In genomic region chr9:133485531-133486260, GRCh38 we compare ENCODE assay signal across 1 cellular context.
TF ChIP-seq lines count a peak whose summit lies in the region.

No MANE protein-coding gene starts in this region.

TF ChIP-seq in K562, 482 proteins besides CTCF, POLR2A, EP300 and RAD21:
- TF ChIP-seq ZNF124 (CRISPR knock-in tag; IDR thresholded peaks at IDR 0.05) (no peak), NRF1 (conservative IDR thresholded peaks at IDR 0.05 in 1 of 2, IDR thresholded peaks at IDR 0.05 in 1 of 2) (peak; percentile 65 to 69), SMARCA5 (IDR thresholded peaks at IDR 0.05) (no peak), BCOR (IDR thresholded peaks at IDR 0.05) (no peak), NBN (IDR thresholded peaks at IDR 0.05; ENCODE audit: low read depth) (no peak), ZNF165 (CRISPR knock-in tag; IDR thresholded peaks at IDR 0.05; ENCODE audit: borderline replicate concordance) (no peak), GABPB1 (CRISPR knock-in tag; IDR thresholded peaks at IDR 0.05) (0 out of 2 replicates have a peak, but pooled peaks have one; percentile 36), RBM25 (IDR thresholded peaks at IDR 0.05; ENCODE audit: low read depth, low read length, severe bottlenecking) (no peak), JUNB (CRISPR knock-in tag; conservative IDR thresholded peaks at IDR 0.05) (no peak), POLR2H (tag; IDR thresholded peaks at IDR 0.05; ENCODE audit: low read depth) (no peak), ZHX1 (conservative IDR thresholded peaks at IDR 0.05; ENCODE audit: low read length) (no peak), MYBL2 (IDR thresholded peaks at IDR 0.05; ENCODE audit: low read depth) (no peak), MYBL2 (CRISPR knock-in tag; IDR thresholded peaks at IDR 0.05; ENCODE audit: borderline replicate concordance) (no peak), HMG20A (CRISPR knock-in tag; conservative IDR thresholded peaks at IDR 0.05) (no peak), SPI1 (IDR thresholded peaks at IDR 0.05; ENCODE audit: borderline replicate concordance, low read depth, low read length) (peak; percentile 62; the same call in 1 of the 2 replicates)
- TF ChIP-seq, protein P1, sequence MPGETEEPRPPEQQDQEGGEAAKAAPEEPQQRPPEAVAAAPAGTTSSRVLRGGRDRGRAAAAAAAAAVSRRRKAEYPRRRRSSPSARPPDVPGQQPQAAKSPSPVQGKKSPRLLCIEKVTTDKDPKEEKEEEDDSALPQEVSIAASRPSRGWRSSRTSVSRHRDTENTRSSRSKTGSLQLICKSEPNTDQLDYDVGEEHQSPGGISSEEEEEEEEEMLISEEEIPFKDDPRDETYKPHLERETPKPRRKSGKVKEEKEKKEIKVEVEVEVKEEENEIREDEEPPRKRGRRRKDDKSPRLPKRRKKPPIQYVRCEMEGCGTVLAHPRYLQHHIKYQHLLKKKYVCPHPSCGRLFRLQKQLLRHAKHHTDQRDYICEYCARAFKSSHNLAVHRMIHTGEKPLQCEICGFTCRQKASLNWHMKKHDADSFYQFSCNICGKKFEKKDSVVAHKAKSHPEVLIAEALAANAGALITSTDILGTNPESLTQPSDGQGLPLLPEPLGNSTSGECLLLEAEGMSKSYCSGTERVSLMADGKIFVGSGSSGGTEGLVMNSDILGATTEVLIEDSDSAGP (CRISPR knock-in tag; IDR thresholded peaks at IDR 0.05), result no peak
- TF ChIP-seq, protein P2, sequence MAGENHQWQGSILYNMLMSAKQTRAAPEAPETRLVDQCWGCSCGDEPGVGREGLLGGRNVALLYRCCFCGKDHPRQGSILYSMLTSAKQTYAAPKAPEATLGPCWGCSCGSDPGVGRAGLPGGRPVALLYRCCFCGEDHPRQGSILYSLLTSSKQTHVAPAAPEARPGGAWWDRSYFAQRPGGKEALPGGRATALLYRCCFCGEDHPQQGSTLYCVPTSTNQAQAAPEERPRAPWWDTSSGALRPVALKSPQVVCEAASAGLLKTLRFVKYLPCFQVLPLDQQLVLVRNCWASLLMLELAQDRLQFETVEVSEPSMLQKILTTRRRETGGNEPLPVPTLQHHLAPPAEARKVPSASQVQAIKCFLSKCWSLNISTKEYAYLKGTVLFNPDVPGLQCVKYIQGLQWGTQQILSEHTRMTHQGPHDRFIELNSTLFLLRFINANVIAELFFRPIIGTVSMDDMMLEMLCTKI (IDR thresholded peaks at IDR 0.05; ENCODE audit: partially characterized antibody), result no peak
- TF ChIP-seq, protein P3, sequence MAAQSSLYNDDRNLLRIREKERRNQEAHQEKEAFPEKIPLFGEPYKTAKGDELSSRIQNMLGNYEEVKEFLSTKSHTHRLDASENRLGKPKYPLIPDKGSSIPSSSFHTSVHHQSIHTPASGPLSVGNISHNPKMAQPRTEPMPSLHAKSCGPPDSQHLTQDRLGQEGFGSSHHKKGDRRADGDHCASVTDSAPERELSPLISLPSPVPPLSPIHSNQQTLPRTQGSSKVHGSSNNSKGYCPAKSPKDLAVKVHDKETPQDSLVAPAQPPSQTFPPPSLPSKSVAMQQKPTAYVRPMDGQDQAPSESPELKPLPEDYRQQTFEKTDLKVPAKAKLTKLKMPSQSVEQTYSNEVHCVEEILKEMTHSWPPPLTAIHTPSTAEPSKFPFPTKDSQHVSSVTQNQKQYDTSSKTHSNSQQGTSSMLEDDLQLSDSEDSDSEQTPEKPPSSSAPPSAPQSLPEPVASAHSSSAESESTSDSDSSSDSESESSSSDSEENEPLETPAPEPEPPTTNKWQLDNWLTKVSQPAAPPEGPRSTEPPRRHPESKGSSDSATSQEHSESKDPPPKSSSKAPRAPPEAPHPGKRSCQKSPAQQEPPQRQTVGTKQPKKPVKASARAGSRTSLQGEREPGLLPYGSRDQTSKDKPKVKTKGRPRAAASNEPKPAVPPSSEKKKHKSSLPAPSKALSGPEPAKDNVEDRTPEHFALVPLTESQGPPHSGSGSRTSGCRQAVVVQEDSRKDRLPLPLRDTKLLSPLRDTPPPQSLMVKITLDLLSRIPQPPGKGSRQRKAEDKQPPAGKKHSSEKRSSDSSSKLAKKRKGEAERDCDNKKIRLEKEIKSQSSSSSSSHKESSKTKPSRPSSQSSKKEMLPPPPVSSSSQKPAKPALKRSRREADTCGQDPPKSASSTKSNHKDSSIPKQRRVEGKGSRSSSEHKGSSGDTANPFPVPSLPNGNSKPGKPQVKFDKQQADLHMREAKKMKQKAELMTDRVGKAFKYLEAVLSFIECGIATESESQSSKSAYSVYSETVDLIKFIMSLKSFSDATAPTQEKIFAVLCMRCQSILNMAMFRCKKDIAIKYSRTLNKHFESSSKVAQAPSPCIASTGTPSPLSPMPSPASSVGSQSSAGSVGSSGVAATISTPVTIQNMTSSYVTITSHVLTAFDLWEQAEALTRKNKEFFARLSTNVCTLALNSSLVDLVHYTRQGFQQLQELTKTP (IDR thresholded peaks at IDR 0.05; ENCODE audit: low read depth in 1 of 2, partially characterized antibody in 2 of 2), result no peak
- TF ChIP-seq, protein P4, sequence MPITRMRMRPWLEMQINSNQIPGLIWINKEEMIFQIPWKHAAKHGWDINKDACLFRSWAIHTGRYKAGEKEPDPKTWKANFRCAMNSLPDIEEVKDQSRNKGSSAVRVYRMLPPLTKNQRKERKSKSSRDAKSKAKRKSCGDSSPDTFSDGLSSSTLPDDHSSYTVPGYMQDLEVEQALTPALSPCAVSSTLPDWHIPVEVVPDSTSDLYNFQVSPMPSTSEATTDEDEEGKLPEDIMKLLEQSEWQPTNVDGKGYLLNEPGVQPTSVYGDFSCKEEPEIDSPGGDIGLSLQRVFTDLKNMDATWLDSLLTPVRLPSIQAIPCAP (CRISPR knock-in tag; IDR thresholded peaks at IDR 0.05; ENCODE audit: borderline replicate concordance), result no peak
- TF ChIP-seq, protein P5, sequence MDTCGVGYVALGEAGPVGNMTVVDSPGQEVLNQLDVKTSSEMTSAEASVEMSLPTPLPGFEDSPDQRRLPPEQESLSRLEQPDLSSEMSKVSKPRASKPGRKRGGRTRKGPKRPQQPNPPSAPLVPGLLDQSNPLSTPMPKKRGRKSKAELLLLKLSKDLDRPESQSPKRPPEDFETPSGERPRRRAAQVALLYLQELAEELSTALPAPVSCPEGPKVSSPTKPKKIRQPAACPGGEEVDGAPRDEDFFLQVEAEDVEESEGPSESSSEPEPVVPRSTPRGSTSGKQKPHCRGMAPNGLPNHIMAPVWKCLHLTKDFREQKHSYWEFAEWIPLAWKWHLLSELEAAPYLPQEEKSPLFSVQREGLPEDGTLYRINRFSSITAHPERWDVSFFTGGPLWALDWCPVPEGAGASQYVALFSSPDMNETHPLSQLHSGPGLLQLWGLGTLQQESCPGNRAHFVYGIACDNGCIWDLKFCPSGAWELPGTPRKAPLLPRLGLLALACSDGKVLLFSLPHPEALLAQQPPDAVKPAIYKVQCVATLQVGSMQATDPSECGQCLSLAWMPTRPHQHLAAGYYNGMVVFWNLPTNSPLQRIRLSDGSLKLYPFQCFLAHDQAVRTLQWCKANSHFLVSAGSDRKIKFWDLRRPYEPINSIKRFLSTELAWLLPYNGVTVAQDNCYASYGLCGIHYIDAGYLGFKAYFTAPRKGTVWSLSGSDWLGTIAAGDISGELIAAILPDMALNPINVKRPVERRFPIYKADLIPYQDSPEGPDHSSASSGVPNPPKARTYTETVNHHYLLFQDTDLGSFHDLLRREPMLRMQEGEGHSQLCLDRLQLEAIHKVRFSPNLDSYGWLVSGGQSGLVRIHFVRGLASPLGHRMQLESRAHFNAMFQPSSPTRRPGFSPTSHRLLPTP (IDR thresholded peaks at IDR 0.05; ENCODE audit: borderline replicate concordance, extremely low read depth, insufficient read length), result no peak
TF ChIP-seq in K562: peak in this region for 3.
